In genomic region chr1:224565186-224565585, GRCh38 we compare ENCODE assay signal across 11 cellular contexts. TPM values are rescaled to one million over a fixed set of nuclear protein-coding genes. Genes with fewer than 3 reads are reported as not detected.
DNase-seq lines count a peak whose midpoint lies in the region; ATAC-seq and TF ChIP-seq lines count a peak whose summit lies in the region.
"Had no signal": no experiment of that assay in that cellular context is flagged by ENCODE, and none has a peak within 500 bp of the region (broad histone marks: within the 10 kb centered on the region; RNA-seq: fewer than 3 reads in every experiment).

No MANE protein-coding gene starts in this region.

- intact Hi-C loops in HCT116 (cut with micrococcal nuclease): no loop called here

- ATAC-seq in HCT116 (peak; percentile 90), HG03457 (IDR thresholded peaks at IDR 0.05; ENCODE audit: unreplicated experiment) (no peak), HG02798 (IDR thresholded peaks at IDR 0.05; ENCODE audit: poor library complexity, unreplicated experiment) (no peak)

- H3K9me2 ChIP-seq in HCT116 (ENCODE audit: insufficient read depth): no peaks in the 10 kb centered on the region

- CTCF ChIA-PET in HCT116 (lab: Charles Lee): no interaction called here

- TF ChIP-seq RAD21 in HCT116 (IDR thresholded peaks at IDR 0.05; ENCODE audit: low read depth): peak; percentile 12; the same call in 1 of the 2 replicates

- H3K4me3 ChIP-seq in HCT116 (replicated peaks in 1 of 2; ENCODE audit: low read depth in 1 of 2, low read length in 2 of 2) (no peak overlapping the region), foreskin fibroblast (ENCODE audit: low read depth in 1 of 2, low read length in 2 of 2) (no peak overlapping the region)

- no peaks in the 10 kb centered on the region for H3K9me3 ChIP-seq in HCT116 (ENCODE audit: control insufficient read depth in 1 of 2, insufficient read depth in 1 of 2, low read depth in 1 of 2, low read length in 2 of 2)

- no peak overlapping the region for H3K9ac ChIP-seq in HCT116 (ENCODE audit: low read length)

- POLR2A ChIA-PET in HCT116 (lab: Charles Lee): interaction anchor here (1.5 kb wide), 1 partner anchor 23 kb away, joined by 3 read pairs; no protein-coding TSS in a partner anchor

- peaks cover 0 to 19% of the 10 kb centered on the region in 2 experiments; a peak in 2 of 4 replicates for H3K4me1 ChIP-seq in HCT116 (ENCODE audit: control insufficient read depth in 1 of 2, insufficient read depth in 2 of 2, low read length in 2 of 2)

- no TSS peak for BruUV-seq in HCT116 (replicated peaks; lab: Mats Ljungman, UMichigan)

- peak overlapping the region; percentile 42 for H3K4me2 ChIP-seq in HCT116 (ENCODE audit: low read length)

- no peaks in the 10 kb centered on the region for H3K79me2 ChIP-seq in HCT116 (ENCODE audit: insufficient read depth, low read length)

- no peak overlapping the region for H2AFZ ChIP-seq in HCT116 (ENCODE audit: low read depth, low read length, poor library complexity, severe bottlenecking)

- TF ChIP-seq POLR2A in HCT116 (IDR thresholded peaks at IDR 0.05; ENCODE audit: borderline replicate concordance, extremely low read depth, insufficient read depth, insufficient read length): no peak

- no peaks in the 10 kb centered on the region for H3K27me3 ChIP-seq in HCT116 (ENCODE audit: insufficient read depth, low read length)

- H3K27ac ChIP-seq in HCT116 (ENCODE audit: low read depth, low read length): no peak overlapping the region

- H4K20me1 ChIP-seq in HCT116 (ENCODE audit: insufficient read depth): no peaks in the 10 kb centered on the region

- RAD21 ChIA-PET in HCT116 (lab: Charles Lee; ENCODE audit: low non-redundant PET in 1 of 2, low total read pairs in 2 of 2, uncharacterized antibody in 2 of 2, unreplicated experiment in 2 of 2): no interaction called here

- DNase-seq in A172 (ENCODE audit: low spot score): peak; percentile 96
- peak; percentile 71 for DNase-seq in HCT116 (ENCODE audit: low read depth, low spot score)
- peak; percentile 86 for DNase-seq in SKM-1 treated with dmso at 0.1 percent for 144 hours (lab: John Stamatoyannopoulos, UW; ENCODE audit: unreplicated experiment)
- peak; percentile 97 for DNase-seq in foreskin fibroblast
- no peak for DNase-seq in HUDEP-2 (lab: John Stamatoyannopoulos, UW; ENCODE audit: unreplicated experiment in 76 of 76)
- DNase-seq in NCI-H1092 treated with DMSO at 0.1 percent for 48 hours (lab: John Stamatoyannopoulos, UW): no peak
- DNase-seq: activated T-cell treated with anti-CD3 and anti-CD28 coated beads, Interleukin-2, amount 50 U/mL, for 72 hours; CD4-positive, alpha-beta memory T cell; head of caudate nucleus had no signal

- no peaks in the 10 kb centered on the region for H3K36me3 ChIP-seq in HCT116 (ENCODE audit: control insufficient read depth in 1 of 2, insufficient read depth in 2 of 2, low read length in 2 of 2)

- TF ChIP-seq CTCF in HCT116 (IDR thresholded peaks at IDR 0.05 in 2 of 3, conservative IDR thresholded peaks at IDR 0.05 in 1 of 3; ENCODE audit: borderline replicate concordance in 1 of 3, insufficient read depth in 1 of 3, low read depth in 2 of 3, low read length in 2 of 3) (no peak), foreskin fibroblast (IDR thresholded peaks at IDR 0.05; ENCODE audit: low read depth, low read length) (no peak)

TF ChIP-seq in HCT116, 20 proteins besides CTCF, POLR2A, EP300 and RAD21:
- TF ChIP-seq, protein P1, sequence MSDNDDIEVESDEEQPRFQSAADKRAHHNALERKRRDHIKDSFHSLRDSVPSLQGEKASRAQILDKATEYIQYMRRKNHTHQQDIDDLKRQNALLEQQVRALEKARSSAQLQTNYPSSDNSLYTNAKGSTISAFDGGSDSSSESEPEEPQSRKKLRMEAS (IDR thresholded peaks at IDR 0.05): peak; percentile 67
- TF ChIP-seq ELF1 (IDR thresholded peaks at IDR 0.05; ENCODE audit: borderline replicate concordance, low read depth) (no peak), FOSL1 (IDR thresholded peaks at IDR 0.05; ENCODE audit: low read depth) (peak; percentile 95), EZH2 (IDR thresholded peaks at IDR 0.05) (no peak), ZFX (IDR thresholded peaks at IDR 0.05) (no peak), SP1 (IDR thresholded peaks at IDR 0.05; ENCODE audit: low read depth) (peak; percentile 85), ZNF274 (IDR thresholded peaks at IDR 0.05; ENCODE audit: low read depth, low read length) (no peak), JUND (IDR thresholded peaks at IDR 0.05) (peak; percentile 90), CEBPB (IDR thresholded peaks at IDR 0.05; ENCODE audit: low read depth) (peak; percentile 96), SIN3A (IDR thresholded peaks at IDR 0.05; ENCODE audit: low read depth) (no peak), SRF (IDR thresholded peaks at IDR 0.05; ENCODE audit: low read depth) (peak; percentile 35; the same call in 1 of the 2 replicates), EGR1 (IDR thresholded peaks at IDR 0.05; ENCODE audit: low read depth) (no peak), REST (IDR thresholded peaks at IDR 0.05; ENCODE audit: low read depth) (no peak), YY1 (IDR thresholded peaks at IDR 0.05; ENCODE audit: extremely low read depth, insufficient replicate concordance, low read depth, low read length) (peak; percentile 63), EZH2phosphoT487 (IDR thresholded peaks at IDR 0.05; ENCODE audit: borderline replicate concordance) (no peak), POLR2AphosphoS5 (IDR thresholded peaks at IDR 0.05; ENCODE audit: low read depth, low read length) (peak; percentile 62), CBX3 (IDR thresholded peaks at IDR 0.05; ENCODE audit: low read depth) (peak; percentile 95), TCF7L2 (IDR thresholded peaks at IDR 0.05; ENCODE audit: borderline replicate concordance, extremely low read depth, insufficient read depth, insufficient read length) (no peak)
- TF ChIP-seq, protein P2, sequence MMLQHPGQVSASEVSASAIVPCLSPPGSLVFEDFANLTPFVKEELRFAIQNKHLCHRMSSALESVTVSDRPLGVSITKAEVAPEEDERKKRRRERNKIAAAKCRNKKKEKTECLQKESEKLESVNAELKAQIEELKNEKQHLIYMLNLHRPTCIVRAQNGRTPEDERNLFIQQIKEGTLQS (IDR thresholded peaks at IDR 0.05): no peak
- TF ChIP-seq, protein P3, sequence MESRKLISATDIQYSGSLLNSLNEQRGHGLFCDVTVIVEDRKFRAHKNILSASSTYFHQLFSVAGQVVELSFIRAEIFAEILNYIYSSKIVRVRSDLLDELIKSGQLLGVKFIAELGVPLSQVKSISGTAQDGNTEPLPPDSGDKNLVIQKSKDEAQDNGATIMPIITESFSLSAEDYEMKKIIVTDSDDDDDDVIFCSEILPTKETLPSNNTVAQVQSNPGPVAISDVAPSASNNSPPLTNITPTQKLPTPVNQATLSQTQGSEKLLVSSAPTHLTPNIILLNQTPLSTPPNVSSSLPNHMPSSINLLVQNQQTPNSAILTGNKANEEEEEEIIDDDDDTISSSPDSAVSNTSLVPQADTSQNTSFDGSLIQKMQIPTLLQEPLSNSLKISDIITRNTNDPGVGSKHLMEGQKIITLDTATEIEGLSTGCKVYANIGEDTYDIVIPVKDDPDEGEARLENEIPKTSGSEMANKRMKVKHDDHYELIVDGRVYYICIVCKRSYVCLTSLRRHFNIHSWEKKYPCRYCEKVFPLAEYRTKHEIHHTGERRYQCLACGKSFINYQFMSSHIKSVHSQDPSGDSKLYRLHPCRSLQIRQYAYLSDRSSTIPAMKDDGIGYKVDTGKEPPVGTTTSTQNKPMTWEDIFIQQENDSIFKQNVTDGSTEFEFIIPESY (IDR thresholded peaks at IDR 0.05; ENCODE audit: extremely low read depth, insufficient replicate concordance, low read length): peak; percentile 70

RNA-seq across cellular contexts. Expression of gene CNIH3, which starts 50.9 kb away (rescaled TPM):
- total RNA-seq in A172 (2014; rRNA removed; shearing (Covaris generic)): 12.8 and 15.4 TPM in 2 replicates
- 1.8 TPM for total RNA-seq in HCT116 (2021; ENCODE audit: unreplicated experiment)
- polyA plus RNA-seq in HCT116 (2012): 1.5 and 2.4 TPM in 2 replicates

Comparison
In these comparisons a context has a peak if more than half of its experiments do, and no peak if none do; other contexts are left out.
1. DNase-seq: peak in A172 (single experiment), HCT116 (single experiment), SKM-1 treated with dmso at 0.1 percent for 144 hours (single experiment) and foreskin fibroblast (2 of 2); none in HUDEP-2 (0 of 76) and NCI-H1092 treated with DMSO at 0.1 percent for 48 hours (single experiment).